12 cellular contexts compared by ENCODE assay signal in genomic region chr17:75694536-75694935, GRCh38. TPM values are rescaled to one million over a fixed set of nuclear protein-coding genes. Genes with fewer than 3 reads are reported as not detected.
DNase-seq lines count a peak whose midpoint lies in the region; ATAC-seq, FAIRE-seq and TF ChIP-seq lines count a peak whose summit lies in the region.
"Had no signal": no experiment of that assay in that cellular context is flagged by ENCODE, and none has a peak within 500 bp of the region (broad histone marks: within the 10 kb centered on the region; RNA-seq: fewer than 3 reads in every experiment).

No MANE protein-coding gene starts in this region.

- peak overlapping the region; percentile 98 for H3K27ac Mint-ChIP-seq in HFFc6
- H3K27ac Mint-ChIP-seq: activated CD8-positive, alpha-beta T cell treated with anti-CD3 and anti-CD28 coated beads, Interleukin-2, amount 10 ng/mL, durations not matched to agents 7 days and 5 days; activated naive CD8-positive, alpha-beta T cell treated with anti-CD3 and anti-CD28 coated beads, Interleukin-2, amount 50 U/mL, for 24 hours had no signal

- H3K36me3 ChIP-seq in breast epithelium (no peaks in the 10 kb centered on the region), keratinocyte (ENCODE audit: control insufficient read depth in 2 of 2, extremely low read depth in 1 of 2, insufficient read depth in 2 of 2, low read length in 2 of 2) (peaks cover 14 to 27% of the 10 kb centered on the region in 2 experiments)

- H3K27me3 ChIP-seq in breast epithelium (no peaks in the 10 kb centered on the region), keratinocyte (ENCODE audit: control insufficient read depth, extremely low read depth, insufficient read depth, low read length) (no peaks in the 10 kb centered on the region)

- H3K27me3 Mint-ChIP-seq in HFFc6 (ENCODE audit: insufficient read depth) = no peaks in the 10 kb centered on the region
- H3K27me3 Mint-ChIP-seq: activated naive CD8-positive, alpha-beta T cell treated with anti-CD3 and anti-CD28 coated beads, Interleukin-2, amount 50 U/mL, for 24 hours had no signal

- intact Hi-C loops in breast epithelium (cut with DNase I; ENCODE audit: low total_unique reads) = no loop called here

- H3K79me2 ChIP-seq in keratinocyte (ENCODE audit: control insufficient read depth, insufficient read depth, low read length) = peaks cover 25% of the 10 kb centered on the region

- peaks cover 83% of the 10 kb centered on the region for H3K4me1 Mint-ChIP-seq in HFFc6 (ENCODE audit: low read depth)

- peaks cover 3% of the 10 kb centered on the region; the same call in 1 of the 2 replicates for H3K9me3 Mint-ChIP-seq in HFFc6
- H3K9me3 Mint-ChIP-seq: activated naive CD8-positive, alpha-beta T cell treated with anti-CD3 and anti-CD28 coated beads, Interleukin-2, amount 50 U/mL, for 24 hours; CD14-positive monocyte had no signal

- dilution Hi-C loops in keratinocyte (cut with MboI; ENCODE audit: extremely low pct_ligation_motif_present, low sequenced_read_pairs) = no loop called here

- FAIRE-seq in keratinocyte (lab: Jason Lieb, UNC) = no peak

- H4K20me1 ChIP-seq in keratinocyte (ENCODE audit: control insufficient read depth, extremely low read depth, insufficient read depth, low read length) = no peaks in the 10 kb centered on the region

- peaks cover 19 to 56% of the 10 kb centered on the region in 2 donors for H3K4me1 ChIP-seq in breast epithelium
- peaks cover 99% of the 10 kb centered on the region for H3K4me1 ChIP-seq in keratinocyte (ENCODE audit: control insufficient read depth, extremely low read depth, insufficient read depth, low read length)

- H3K4me3 ChIP-seq in breast epithelium (no peak overlapping the region), keratinocyte (ENCODE audit: control insufficient read depth in 2 of 3, extremely low read depth in 1 of 3, insufficient read depth in 2 of 3, low read depth in 1 of 3, low read length in 3 of 3) (no peak overlapping the region), skin epidermis (no peak overlapping the region)

- no peaks in the 10 kb centered on the region for H3K9me1 ChIP-seq in keratinocyte (ENCODE audit: control insufficient read depth, extremely low read depth, insufficient read depth, low read length)

- H3K9me3 ChIP-seq in breast epithelium (no peaks in the 10 kb centered on the region), keratinocyte (ENCODE audit: control insufficient read depth, low read depth, low read length) (no peaks in the 10 kb centered on the region)

- H3K4me2 ChIP-seq in keratinocyte (ENCODE audit: control insufficient read depth, extremely low read depth, insufficient read depth, low read depth, low read length) = peak overlapping the region; percentile 67

- H3K9ac ChIP-seq in keratinocyte (ENCODE audit: control insufficient read depth, extremely low read depth, insufficient read depth, low read length) = peak overlapping the region; percentile 75

- no peak for TF ChIP-seq POLR2A in breast epithelium (IDR thresholded peaks at IDR 0.05)

- peaks cover 50% of the 10 kb centered on the region for H3K36me3 Mint-ChIP-seq in HFFc6 (ENCODE audit: low read depth)

- peak overlapping the region; percentile 84 for H3K4me3 Mint-ChIP-seq in HFFc6
- H3K4me3 Mint-ChIP-seq: activated CD8-positive, alpha-beta T cell treated with anti-CD3 and anti-CD28 coated beads, Interleukin-2, amount 10 ng/mL, durations not matched to agents 7 days and 5 days; activated naive CD8-positive, alpha-beta T cell treated with anti-CD3 and anti-CD28 coated beads, Interleukin-2, amount 50 U/mL, for 24 hours; CD14-positive monocyte had no signal

- TF ChIP-seq CTCF in HFFc6 (IDR thresholded peaks at IDR 0.05) (no peak), breast epithelium (IDR thresholded peaks at IDR 0.05) (no peak), keratinocyte (optimal IDR thresholded peaks at IDR 0.05 in 1 of 3, IDR thresholded peaks at IDR 0.05 in 1 of 3, conservative IDR thresholded peaks at IDR 0.05 in 1 of 3; ENCODE audit: extremely low read depth in 1 of 3, insufficient read depth in 2 of 3, low read length in 3 of 3) (no peak)

- H3K27ac ChIP-seq in breast epithelium = peak overlapping the region; percentile 94 to 98
- peak overlapping the region; percentile 86 for H3K27ac ChIP-seq in keratinocyte (ENCODE audit: control insufficient read depth, insufficient read depth, low read length)
- peak overlapping the region; percentile 32 to 91 (median 81) for H3K27ac ChIP-seq in skin epidermis

- DNase-seq in HFFc6 (no peak), breast epithelium (ENCODE audit: low spot score in 2 of 2) (peak in 1 of 2 donors; percentile 67), keratinocyte (ENCODE audit: low read depth, low spot score) (no peak)
- DNase-seq: activated CD8-positive, alpha-beta T cell treated with anti-CD3 and anti-CD28 coated beads, Interleukin-2, amount 10 ng/mL, durations not matched to agents 7 days and 5 days; activated naive CD8-positive, alpha-beta T cell treated with anti-CD3 and anti-CD28 coated beads, Interleukin-2, amount 50 U/mL, for 24 hours; NCI-H1105 had no signal

- no peak for ATAC-seq in GM21390 (IDR thresholded peaks at IDR 0.05; ENCODE audit: unreplicated experiment)
- no peak for ATAC-seq in HG03460 (IDR thresholded peaks at IDR 0.05; ENCODE audit: unreplicated experiment)
- no peak for ATAC-seq in HG03439 (IDR thresholded peaks at IDR 0.05; ENCODE audit: unreplicated experiment)
- no peak for ATAC-seq in HG03139 (IDR thresholded peaks at IDR 0.05; ENCODE audit: unreplicated experiment)
- ATAC-seq: activated CD8-positive, alpha-beta T cell treated with anti-CD3 and anti-CD28 coated beads, Interleukin-2, amount 10 ng/mL, durations not matched to agents 7 days and 5 days; activated naive CD8-positive, alpha-beta T cell treated with anti-CD3 and anti-CD28 coated beads, Interleukin-2, amount 50 U/mL, for 24 hours had no signal

- no peak overlapping the region for H2AFZ ChIP-seq in keratinocyte (ENCODE audit: control insufficient read depth, low read length)

RNA-seq across cellular contexts. Expression of gene ITGB4, which starts 26.7 kb away (rescaled TPM):
- 1 to 10 TPM in 1 of 6 experiments, under 1 TPM in 4, not detected in 1; 0.28 to 1.0 (median 0.76) TPM for total RNA-seq in HFFc6 (2021; fragmentation: NEBNext Ultra II Directional; extraction: Animal tissue kit (Norgen Biotek cat#: 25700))
- total RNA-seq in breast epithelium = 100 to 1,000 TPM in 1 of 3 donors, 10 to 100 TPM in 1, 1 to 10 TPM in 1; 9.8 to 125 (median 67.2) TPM
- 761 to 1,084 TPM (median 1,039 TPM) in 3 replicates for polyA plus RNA-seq in keratinocyte
- 357 TPM for polyA plus RNA-seq in keratinocyte (2011; ENCODE audit: low read depth)
- polyA plus RNA-seq in keratinocyte (2011; cell fraction: cytosol; rRNA removed) = 399 and 802 TPM in 2 replicates
- polyA plus RNA-seq in keratinocyte (2011; cell fraction: nucleus; rRNA removed) = 3,183 and 4,055 TPM in 2 replicates
- polyA plus RNA-seq in keratinocyte (2012; ENCODE audit: low replicate concordance) = 790 and 2,344 TPM in 2 replicates
- 1,878 to 7,870 TPM (median 1,919 TPM) in 3 replicates for polyA minus RNA-seq in keratinocyte
- polyA minus RNA-seq in keratinocyte (2011; cell fraction: cytosol; rRNA and poly(A)+ RNA removed) = 2,383 TPM
- 4,240 and 4,449 TPM in 2 replicates for polyA minus RNA-seq in keratinocyte (2011; cell fraction: nucleus; rRNA and poly(A)+ RNA removed)

RNA-seq across cellular contexts. Expression of gene SAP30BP, which starts 27.4 kb away (rescaled TPM):
- 10 to 100 TPM; 68.4 to 81.5 (median 71.4) TPM for total RNA-seq in HFFc6 (2021; fragmentation: NEBNext Ultra II Directional; extraction: Animal tissue kit (Norgen Biotek cat#: 25700))
- total RNA-seq in breast epithelium = 10 to 100 TPM; 68.3 to 89.5 (median 86.1) TPM
- 99.0 to 103 TPM (median 101 TPM) in 3 replicates for polyA plus RNA-seq in keratinocyte
- 115 TPM for polyA plus RNA-seq in keratinocyte (2011; ENCODE audit: low read depth)
- 97.8 and 111 TPM in 2 replicates for polyA plus RNA-seq in keratinocyte (2011; cell fraction: cytosol; rRNA removed)
- 174 and 189 TPM in 2 replicates for polyA plus RNA-seq in keratinocyte (2011; cell fraction: nucleus; rRNA removed)
- 80.5 and 96.0 TPM in 2 replicates for polyA plus RNA-seq in keratinocyte (2012; ENCODE audit: low replicate concordance)
- 44.9 to 68.4 TPM (median 58.9 TPM) in 3 replicates for polyA minus RNA-seq in keratinocyte
- 52.4 TPM for polyA minus RNA-seq in keratinocyte (2011; cell fraction: cytosol; rRNA and poly(A)+ RNA removed)
- polyA minus RNA-seq in keratinocyte (2011; cell fraction: nucleus; rRNA and poly(A)+ RNA removed) = 43.7 and 56.2 TPM in 2 replicates

RNA-seq across cellular contexts. Expression of gene RECQL5, which starts 27.6 kb away (rescaled TPM):
- 10 to 100 TPM; 18.7 to 22.6 (median 21.2) TPM for total RNA-seq in HFFc6 (2021; fragmentation: NEBNext Ultra II Directional; extraction: Animal tissue kit (Norgen Biotek cat#: 25700))
- 10 to 100 TPM; 10.7 to 22.8 (median 14.1) TPM for total RNA-seq in breast epithelium
- polyA plus RNA-seq in keratinocyte = 11.9 to 15.8 TPM (median 12.9 TPM) in 3 replicates
- 5.9 TPM for polyA plus RNA-seq in keratinocyte (2011; ENCODE audit: low read depth)
- 5.3 and 5.5 TPM in 2 replicates for polyA plus RNA-seq in keratinocyte (2011; cell fraction: cytosol; rRNA removed)
- polyA plus RNA-seq in keratinocyte (2011; cell fraction: nucleus; rRNA removed) = 80.9 and 96.7 TPM in 2 replicates
- 16.7 and 20.5 TPM in 2 replicates for polyA plus RNA-seq in keratinocyte (2012; ENCODE audit: low replicate concordance)
- polyA minus RNA-seq in keratinocyte = 31.0 to 53.1 TPM (median 38.4 TPM) in 3 replicates
- polyA minus RNA-seq in keratinocyte (2011; cell fraction: cytosol; rRNA and poly(A)+ RNA removed) = 11.1 TPM
- polyA minus RNA-seq in keratinocyte (2011; cell fraction: nucleus; rRNA and poly(A)+ RNA removed) = 35.5 and 43.4 TPM in 2 replicates

Comparison
In these comparisons a context has a peak if more than half of its experiments do, and no peak if none do; other contexts are left out.
1. RNA of gene ITGB4, which starts 26.7 kb away (total RNA-seq): 9.8 to 125 TPM in breast epithelium; 0.28 to 1.0 TPM in HFFc6; every median in the first group is over 4 times any median in the second.
2. Peak in every context shown above with its lines, with median percentiles within 50 percentile points of each other: H3K27ac ChIP-seq.